ENCODE assay signal across 20 cellular contexts in the genomic region with DNA sequence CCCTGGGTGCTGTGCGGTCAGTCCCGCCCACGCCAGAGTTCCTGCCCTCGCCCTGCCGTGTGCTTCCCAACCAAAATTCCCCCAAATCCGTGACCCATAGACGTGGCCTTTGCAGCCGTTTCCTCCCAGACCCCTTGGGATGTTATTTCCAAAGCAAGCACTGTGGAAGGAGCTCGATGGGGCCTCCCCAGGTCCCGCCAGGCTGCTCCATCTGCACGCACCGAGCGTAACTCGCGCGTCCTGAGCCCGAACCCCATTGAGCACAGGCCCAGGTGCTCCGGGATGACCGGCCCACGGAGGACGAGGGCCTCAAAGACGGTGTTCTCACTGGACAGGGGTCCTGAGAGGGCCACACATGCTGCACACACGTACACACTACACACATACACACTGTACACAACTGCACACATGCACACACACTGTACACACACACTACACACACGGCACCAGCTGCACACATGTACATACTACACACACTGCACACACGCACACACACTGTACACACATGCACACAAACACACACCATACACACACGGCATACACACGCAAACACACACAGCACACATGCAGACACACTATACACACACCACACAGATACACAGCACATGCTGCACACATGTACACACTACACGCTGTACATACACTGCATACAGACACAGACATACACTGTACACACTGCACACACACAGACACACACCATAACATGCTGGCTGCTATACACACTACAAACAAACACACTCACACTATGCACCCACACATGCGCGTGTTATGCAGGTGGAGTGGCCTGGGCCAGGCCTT.
DNase-seq lines count a peak whose midpoint lies in the region; ATAC-seq and TF ChIP-seq lines count a peak whose summit lies in the region.
"Had no signal": no experiment of that assay in that cellular context is flagged by ENCODE, and none has a peak within 500 bp of the region (broad histone marks: within the 10 kb centered on the region; RNA-seq: fewer than 3 reads in every experiment).

No MANE protein-coding gene starts in this region.

- H3K79me1 ChIP-seq in IMR-90 (ENCODE audit: low read depth in 1 of 2, low read length in 2 of 2) (no peaks in the 10 kb centered on the region), trophoblast cell (ENCODE audit: low read length) (no peaks in the 10 kb centered on the region)

- H3K4me2 ChIP-seq in IMR-90 (ENCODE audit: low read depth, low read length) (no peak overlapping the region), trophoblast cell (ENCODE audit: low read length) (no peak overlapping the region)
- H3K4me2 ChIP-seq: BLaER1, PC-9 had no signal

- H2AFZ ChIP-seq in IMR-90 (replicated peaks; ENCODE audit: low read length, poor library complexity), result peak overlapping the region; percentile 5
- no peak overlapping the region for H2AFZ ChIP-seq in trophoblast cell (ENCODE audit: insufficient read depth, low read length, poor library complexity)
- H2AFZ ChIP-seq: GM23248, PC-9 had no signal

- H3K9ac ChIP-seq in IMR-90 (ENCODE audit: low read depth, low read length) (no peak overlapping the region), trophoblast cell (ENCODE audit: low read length) (no peak overlapping the region)
- H3K9ac ChIP-seq: BLaER1, GM23248 had no signal

- no peak overlapping the region for H3K14ac ChIP-seq in IMR-90 (replicated peaks; ENCODE audit: low read depth, low read length)
- no peak overlapping the region for H3K14ac ChIP-seq in trophoblast cell (ENCODE audit: low read length)

- H3K23ac ChIP-seq in IMR-90 (ENCODE audit: low read depth, low read length) (no peak overlapping the region), trophoblast cell (ENCODE audit: low read length) (no peak overlapping the region)

- 90% methylated on average over 23 of the region's 30 CpGs; no CpG with 5 or more reads in 1 of the 2 experiments for WGBS in IMR-90 (ENCODE audit: extremely low coverage in 2 of 2, insufficient read length in 1 of 2), 2 experiments
- WGBS in trophoblast cell (ENCODE audit: extremely low coverage, insufficient coverage, insufficient read length), result no CpG with 5 or more reads among the region's 30 CpGs

- CTCF ChIA-PET in IMR-90 (lab: Yijun Ruan, JAX), result no interaction called here

- in situ Hi-C loops in IMR-90 (cut with MboI; ENCODE audit: low sequenced_read_pairs), result no loop called here

- H2BK15ac ChIP-seq in IMR-90 (ENCODE audit: low read depth, low read length), result no peak overlapping the region

- H3K36me3 ChIP-seq in IMR-90 (ENCODE audit: control insufficient read depth, insufficient read depth, low read length), result no peaks in the 10 kb centered on the region
- H3K36me3 ChIP-seq in lower lobe of right lung, result no peaks in the 10 kb centered on the region
- no peaks in the 10 kb centered on the region for H3K36me3 ChIP-seq in trophoblast cell (ENCODE audit: control insufficient read depth in 1 of 2, insufficient read depth in 2 of 2, low read length in 2 of 2)
- H3K36me3 ChIP-seq: BLaER1, HAP-1, SJSA1 had no signal

- H3K4me3 ChIP-seq in IMR-90 (ENCODE audit: insufficient read depth, low read depth, low read length) (no peak overlapping the region), lower lobe of right lung (no peak overlapping the region), trophoblast cell (ENCODE audit: low read depth, low read length) (peak overlapping the region; percentile 27), foreskin fibroblast (ENCODE audit: low read depth in 1 of 2, low read length in 2 of 2) (no peak overlapping the region)
- H3K4me3 ChIP-seq: BLaER1, GM23248, HAP-1, PC-9, SJSA1 had no signal

- H2AK9ac ChIP-seq in IMR-90 (replicated peaks; ENCODE audit: low read depth, low read length, poor library complexity), result no peak overlapping the region

- DNase-seq in IMR-90 (no peak), lower lobe of right lung (no peak), trophoblast cell (no peak), foreskin fibroblast (no peak)
- DNase-seq: CD4-positive, alpha-beta T cell; GM23248; NCI-H1048; NCI-H1417; NCI-H1694; NCI-H2081; NCI-H2227 treated with DMSO at 0.1 percent for 48 hours; NCI-H526 treated with DMSO at 0.1 percent for 48 hours; PC-9 had no signal

- H2BK20ac ChIP-seq in IMR-90 (ENCODE audit: low read depth, low read length), result no peak overlapping the region

- ATAC-seq in IMR-90 (ENCODE audit: low read depth) (no peak), lower lobe of right lung (peak; percentile 12 to 21), HG02852 (IDR thresholded peaks at IDR 0.05; ENCODE audit: unreplicated experiment) (no peak), GM21529 (IDR thresholded peaks at IDR 0.05; ENCODE audit: unreplicated experiment) (no peak), GM21447 (IDR thresholded peaks at IDR 0.05; ENCODE audit: unreplicated experiment) (no peak)
- ATAC-seq: Right ventricle myocardium inferior had no signal

- H3K27ac ChIP-seq in IMR-90 (ENCODE audit: insufficient read depth, low read length) (no peak overlapping the region), lower lobe of right lung (no peak overlapping the region), trophoblast cell (ENCODE audit: low read depth, low read length) (no peak overlapping the region)
- H3K27ac ChIP-seq: BLaER1, GM23248, PC-9, SJSA1 had no signal

- TF ChIP-seq CTCF in IMR-90 (conservative IDR thresholded peaks at IDR 0.05; ENCODE audit: low read depth, low read length) (no peak), lower lobe of right lung (IDR thresholded peaks at IDR 0.05) (no peak), foreskin fibroblast (IDR thresholded peaks at IDR 0.05; ENCODE audit: low read depth, low read length) (no peak)

- H3K9me3 ChIP-seq in IMR-90 (ENCODE audit: control insufficient read depth, insufficient read depth, low read length), result peaks cover 24% of the 10 kb centered on the region
- H3K9me3 ChIP-seq in lower lobe of right lung, result no peaks in the 10 kb centered on the region
- peaks cover 7% of the 10 kb centered on the region for H3K9me3 ChIP-seq in trophoblast cell (ENCODE audit: insufficient read depth, low read depth, low read length)
- H3K9me3 ChIP-seq: BLaER1 had no signal

- no peak for TF ChIP-seq POLR2A in IMR-90 (IDR thresholded peaks at IDR 0.05; ENCODE audit: low read depth, low read length)

- H4K12ac ChIP-seq in trophoblast cell (ENCODE audit: low read depth, low read length), result no peak overlapping the region

- H4K91ac ChIP-seq in IMR-90 (ENCODE audit: insufficient read depth, low read depth, low read length), result no peak overlapping the region
- H4K91ac ChIP-seq in trophoblast cell (ENCODE audit: low read depth, low read length), result no peak overlapping the region

- H4K8ac ChIP-seq in IMR-90 (ENCODE audit: low read depth in 2 of 2, low read length in 2 of 2), result no peak overlapping the region
- H4K8ac ChIP-seq in trophoblast cell (ENCODE audit: low read depth, low read length), result no peak overlapping the region

- H3K4ac ChIP-seq in IMR-90 (ENCODE audit: low read depth, low read length) (no peak overlapping the region), trophoblast cell (ENCODE audit: low read depth, low read length) (no peak overlapping the region)

- H2BK120ac ChIP-seq in IMR-90 (ENCODE audit: low read depth, low read length) (no peak overlapping the region), trophoblast cell (ENCODE audit: insufficient read depth, low read length, poor library complexity) (no peak overlapping the region)

- no peak overlapping the region for H2AK5ac ChIP-seq in IMR-90 (ENCODE audit: low read depth, low read length)
- H2AK5ac ChIP-seq in trophoblast cell (ENCODE audit: low read length), result no peak overlapping the region

- no peak overlapping the region for H4K5ac ChIP-seq in IMR-90 (ENCODE audit: low read depth, low read length)

- dilution Hi-C loops in IMR-90 (cut with HindIII; ENCODE audit: low sequenced_read_pairs, unreplicated experiment), result no loop called here

- BruUV-seq in IMR-90 (replicated peaks; lab: Mats Ljungman, UMichigan), result no TSS peak

- POLR2A ChIA-PET in IMR-90 (lab: Charles Lee; ENCODE audit: unreplicated experiment), result no interaction called here

- H3K4me1 ChIP-seq in IMR-90 (ENCODE audit: control insufficient read depth, insufficient read depth, low read length) (no peaks in the 10 kb centered on the region), lower lobe of right lung (no peaks in the 10 kb centered on the region), trophoblast cell (ENCODE audit: control insufficient read depth in 1 of 2, insufficient read depth in 2 of 2, low read length in 2 of 2) (no peaks in the 10 kb centered on the region)
- H3K4me1 ChIP-seq: BLaER1, HAP-1, SJSA1 had no signal

- TF ChIP-seq RAD21 in IMR-90 (IDR thresholded peaks at IDR 0.05; ENCODE audit: low read length), result no peak

- no peak overlapping the region for H3K18ac ChIP-seq in IMR-90 (ENCODE audit: low read depth, low read length)
- no peak overlapping the region for H3K18ac ChIP-seq in trophoblast cell (ENCODE audit: low read length)

- no peak overlapping the region for H2BK12ac ChIP-seq in trophoblast cell (ENCODE audit: low read length)

- H3K27me3 ChIP-seq in IMR-90 (ENCODE audit: control insufficient read depth, insufficient read depth, low read length) (no peaks in the 10 kb centered on the region), lower lobe of right lung (ENCODE audit: low read depth) (peaks cover 3% of the 10 kb centered on the region), trophoblast cell (ENCODE audit: insufficient read depth, low read length) (no peaks in the 10 kb centered on the region)
- H3K27me3 ChIP-seq: BLaER1, SJSA1 had no signal

- intact Hi-C loops in IMR-90 (cut with micrococcal nuclease), result no loop called here
- intact Hi-C loops in lower lobe of right lung (cut with DNase I), result no loop called here

- H3K79me2 ChIP-seq in trophoblast cell (ENCODE audit: control insufficient read depth, insufficient read depth, low read length, poor library complexity), result no peaks in the 10 kb centered on the region

- H4K20me1 ChIP-seq in IMR-90 (ENCODE audit: insufficient read depth, low read length), result no peaks in the 10 kb centered on the region
- H4K20me1 ChIP-seq: BLaER1 had no signal

- peak overlapping the region; percentile 33 for H2BK5ac ChIP-seq in IMR-90 (ENCODE audit: low read depth, low read length, poor library complexity, severe bottlenecking)
- no peak overlapping the region for H2BK5ac ChIP-seq in trophoblast cell (ENCODE audit: low read depth, low read length, poor library complexity)

- H3K9me1 ChIP-seq in IMR-90 (ENCODE audit: insufficient read depth, low read length), result no peaks in the 10 kb centered on the region

- H3K56ac ChIP-seq in IMR-90 (ENCODE audit: extremely low read depth, insufficient read depth, low read length), result no peak overlapping the region

TF ChIP-seq in IMR-90, 13 proteins besides CTCF, POLR2A, EP300 and RAD21 (continues in another document):
- TF ChIP-seq CHD1 (IDR thresholded peaks at IDR 0.05; ENCODE audit: low read depth, low read length) (no peak), CEBPB (IDR thresholded peaks at IDR 0.05; ENCODE audit: low read depth, low read length) (no peak)
- TF ChIP-seq, protein P1, sequence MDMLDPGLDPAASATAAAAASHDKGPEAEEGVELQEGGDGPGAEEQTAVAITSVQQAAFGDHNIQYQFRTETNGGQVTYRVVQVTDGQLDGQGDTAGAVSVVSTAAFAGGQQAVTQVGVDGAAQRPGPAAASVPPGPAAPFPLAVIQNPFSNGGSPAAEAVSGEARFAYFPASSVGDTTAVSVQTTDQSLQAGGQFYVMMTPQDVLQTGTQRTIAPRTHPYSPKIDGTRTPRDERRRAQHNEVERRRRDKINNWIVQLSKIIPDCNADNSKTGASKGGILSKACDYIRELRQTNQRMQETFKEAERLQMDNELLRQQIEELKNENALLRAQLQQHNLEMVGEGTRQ (IDR thresholded peaks at IDR 0.05; ENCODE audit: low read depth, low read length), result no peak

Comparison
In these comparisons a context has a peak if more than half of its experiments do, and no peak if none do; other contexts are left out.
1. ATAC-seq: peak in lower lobe of right lung (2 of 2); none in IMR-90 (single experiment), HG02852 (single experiment), GM21529 (single experiment) and GM21447 (single experiment).